8 cellular contexts compared by ENCODE assay signal in the genomic region with DNA sequence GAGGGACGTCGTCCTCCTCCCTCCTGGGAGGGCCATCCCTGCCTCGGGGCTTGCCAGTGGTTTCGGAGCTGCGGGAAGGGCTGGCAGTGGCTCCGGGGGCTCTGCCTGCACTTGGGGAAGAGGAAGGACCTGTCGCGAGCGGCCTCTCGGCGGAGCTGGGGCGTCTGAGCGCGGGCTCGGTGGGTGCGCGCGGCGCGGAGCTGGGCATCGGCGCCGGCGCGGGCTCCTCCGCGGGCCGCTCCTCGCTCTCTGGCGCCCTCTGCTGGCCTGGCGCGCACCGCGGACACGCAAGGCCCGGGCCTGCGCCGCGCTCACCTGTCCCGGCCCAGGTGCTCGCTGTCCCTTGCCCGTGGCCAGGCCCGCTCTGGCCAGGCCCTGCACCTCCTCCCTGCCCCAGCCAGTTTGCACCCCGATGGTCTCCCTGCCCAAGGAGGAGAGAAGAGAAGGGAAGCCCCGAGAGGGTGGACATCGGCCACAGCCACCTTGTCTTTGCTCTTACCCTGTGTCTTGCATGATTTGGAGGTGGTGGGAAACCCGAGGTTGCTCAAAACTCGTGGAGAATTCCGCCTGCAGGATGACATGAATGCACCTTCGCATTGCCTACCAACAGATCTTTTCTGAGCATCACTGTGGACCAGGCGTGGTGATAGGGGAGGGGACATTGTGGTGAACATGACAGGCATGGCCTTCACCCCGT.
A peak's percentile ranks its signal among the peaks of the same experiment; 100 is the strongest.
DNase-seq lines count a peak whose midpoint lies in the region; ATAC-seq and TF ChIP-seq lines count a peak whose summit lies in the region.
"Not testable (repeated sequence)": the region's sequence is repeated elsewhere in the genome, so short reads cannot be mapped to it uniquely, and the experiment has no call there.

No MANE protein-coding gene starts in this region.

- H3K4me3 ChIP-seq in CD4-positive, CD25-positive, alpha-beta regulatory T cell (ENCODE audit: low read depth, low read length); neutrophil (ENCODE audit: low read depth in 1 of 2, low read length in 1 of 2): not testable (repeated sequence)

- peak; percentile 48 to 67 (median 58) for DNase-seq in CD4-positive, CD25-positive, alpha-beta regulatory T cell
- DNase-seq in NCI-H748 (lab: John Stamatoyannopoulos, UW; ENCODE audit: unreplicated experiment) = peak; percentile 11
- peak; percentile 47 to 60 for DNase-seq in activated CD4-positive, alpha-beta T cell treated with anti-CD3 and anti-CD28 coated beads, Interleukin-2, amount 50 U/mL, for 24 hours (ENCODE audit: low read depth in 1 of 2, low spot score in 1 of 2)
- DNase-seq in MCF 10A (ENCODE audit: unreplicated experiment) = peak; percentile 43
- peak; percentile 82 for DNase-seq in left ventricle myocardium superior
- DNase-seq in stimulated activated CD8-positive, alpha-beta memory T cell treated with anti-CD3 and anti-CD28 coated beads, Interleukin-4, amount 100 ng/mL, for 24 hours (ENCODE audit: low read depth) = peak; percentile 60

- not testable (repeated sequence) for H3K9me3 ChIP-seq in CD4-positive, CD25-positive, alpha-beta regulatory T cell (ENCODE audit: control insufficient read depth in 2 of 2, low read length in 2 of 2); neutrophil

- intact Hi-C loops in MCF 10A (cut with micrococcal nuclease); left ventricle myocardium superior (cut with micrococcal nuclease): not testable (repeated sequence)

- ATAC-seq in CD4-positive, CD25-positive, alpha-beta regulatory T cell (ENCODE audit: low read depth in 2 of 2) = peak; percentile 53 to 57
- ATAC-seq in HG02885 (IDR thresholded peaks at IDR 0.05; ENCODE audit: poor library complexity, unreplicated experiment) = peak; percentile 46
- not testable (repeated sequence) for ATAC-seq in left ventricle myocardium superior

- not testable (repeated sequence) for BruUV-seq in MCF 10A (replicated peaks; lab: Mats Ljungman, UMichigan)

- CTCF ChIA-PET in MCF 10A (lab: Yijun Ruan, JAX) = interaction anchor here (0.6 to 1.0 kb wide), 5 partner anchors 10 to 226 kb away, joined by 3 to 5 read pairs (median 3); no protein-coding TSS in a partner anchor

- H3K27ac Mint-ChIP-seq in CD4-positive, CD25-positive, alpha-beta regulatory T cell; MCF 10A (ENCODE audit: low read depth, unreplicated experiment): not testable (repeated sequence)

- not testable (repeated sequence) for H3K27ac ChIP-seq in CD4-positive, CD25-positive, alpha-beta regulatory T cell (ENCODE audit: insufficient read depth, low read length, poor library complexity, severe bottlenecking); neutrophil

- peaks cover 41% of the 10 kb centered on the region for H3K27me3 Mint-ChIP-seq in CD4-positive, CD25-positive, alpha-beta regulatory T cell
- H3K27me3 Mint-ChIP-seq in MCF 10A (ENCODE audit: insufficient read depth, unreplicated experiment) = peaks cover 73% of the 10 kb centered on the region

- not testable (repeated sequence) for H3K36me3 Mint-ChIP-seq in CD4-positive, CD25-positive, alpha-beta regulatory T cell; MCF 10A (ENCODE audit: insufficient read depth, unreplicated experiment)

- not testable (repeated sequence) for H3K4me1 ChIP-seq in CD4-positive, CD25-positive, alpha-beta regulatory T cell (ENCODE audit: control insufficient read depth, insufficient read depth, low read length, poor library complexity, severe bottlenecking); neutrophil (ENCODE audit: control insufficient read depth in 1 of 2, insufficient read depth in 1 of 2, low read depth in 1 of 2, low read length in 1 of 2)

- not testable (repeated sequence) for H3K27me3 ChIP-seq in CD4-positive, CD25-positive, alpha-beta regulatory T cell (ENCODE audit: control insufficient read depth, insufficient read depth, low read length)
- peaks cover 42% of the 10 kb centered on the region for H3K27me3 ChIP-seq in neutrophil

- POLR2A ChIA-PET in MCF 10A (lab: Yijun Ruan, JAX) = not testable (repeated sequence)

- peak overlapping the region in 3 of 4 donors; percentile 27 to 74 (median 69) for H3K4me3 Mint-ChIP-seq in CD4-positive, CD25-positive, alpha-beta regulatory T cell
- peak overlapping the region; percentile 62 for H3K4me3 Mint-ChIP-seq in MCF 10A (ENCODE audit: unreplicated experiment)

- not testable (repeated sequence) for H3K36me3 ChIP-seq in CD4-positive, CD25-positive, alpha-beta regulatory T cell (ENCODE audit: control insufficient read depth, insufficient read depth, low read length); neutrophil

- H3K9me3 Mint-ChIP-seq in CD4-positive, CD25-positive, alpha-beta regulatory T cell; MCF 10A (ENCODE audit: unreplicated experiment): not testable (repeated sequence)

- not testable (repeated sequence) for H3K4me1 Mint-ChIP-seq in CD4-positive, CD25-positive, alpha-beta regulatory T cell; MCF 10A (ENCODE audit: insufficient read depth, unreplicated experiment)

- peak; percentile 78 for TF ChIP-seq CTCF in MCF 10A (IDR thresholded peaks at IDR 0.05; ENCODE audit: unreplicated experiment)
- TF ChIP-seq CTCF in neutrophil (IDR thresholded peaks at IDR 0.05) = peak; percentile 61

Comparison
In these comparisons a context has a peak if more than half of its experiments do, and no peak if none do; other contexts are left out.
1. DNase-seq: peak in every context shown above with its lines; median percentile 82 in left ventricle myocardium superior; 60 in stimulated activated CD8-positive, alpha-beta memory T cell treated with anti-CD3 and anti-CD28 coated beads, Interleukin-4, amount 100 ng/mL, for 24 hours; 58 in CD4-positive, CD25-positive, alpha-beta regulatory T cell; 54 in activated CD4-positive, alpha-beta T cell treated with anti-CD3 and anti-CD28 coated beads, Interleukin-2, amount 50 U/mL, for 24 hours; 43 in MCF 10A; 11 in NCI-H748.